In the genomic region with DNA sequence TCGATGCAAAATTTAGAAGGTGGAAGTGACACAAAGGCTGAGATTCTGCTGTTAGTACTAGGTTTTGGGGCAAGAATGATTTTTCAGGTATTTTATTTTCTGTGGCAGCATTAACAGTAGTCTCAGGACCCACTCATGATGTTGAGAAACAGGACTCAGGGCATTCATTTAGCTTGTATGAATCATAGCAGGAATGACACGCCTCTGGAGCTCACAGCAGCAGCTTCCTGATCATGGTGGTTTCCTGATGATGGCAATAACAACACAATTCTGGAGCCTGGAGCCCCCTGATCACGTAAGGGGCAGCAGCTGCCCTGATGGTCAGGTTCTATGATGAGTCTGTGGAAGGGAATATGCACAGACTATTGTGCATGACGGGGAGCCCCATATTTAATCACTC, we compare ENCODE assay signal across 24 cellular contexts. TPM values are rescaled to one million over a fixed set of nuclear protein-coding genes. Genes with fewer than 3 reads are reported as not detected.
A peak's percentile ranks its signal among the peaks of the same experiment; 100 is the strongest.
DNase-seq lines count a peak whose midpoint lies in the region; ATAC-seq and TF ChIP-seq lines count a peak whose summit lies in the region.
"Had no signal": no experiment of that assay in that cellular context is flagged by ENCODE, and none has a peak within 500 bp of the region (broad histone marks: within the 10 kb centered on the region; RNA-seq: fewer than 3 reads in every experiment).

No MANE protein-coding gene starts in this region.

- DNase-seq in NOMO-1 treated with DMSO at 0.1 percent for 48 hours (lab: John Stamatoyannopoulos, UW; ENCODE audit: unreplicated experiment) (peak; percentile 28), NOMO-1 treated with dmso at 0.1 percent for 144 hours (lab: John Stamatoyannopoulos, UW; ENCODE audit: unreplicated experiment) (no peak), NCI-H226 (peak; percentile 50), fibroblast of gingiva (ENCODE audit: low read depth) (peak; percentile 4), gastrocnemius medialis (no peak), cerebellar cortex (ENCODE audit: low spot score) (no peak), DMS53 treated with DMSO at 0.1 percent for 48 hours (lab: John Stamatoyannopoulos, UW; ENCODE audit: unreplicated experiment) (no peak)
- DNase-seq: 8988T; activated naive CD8-positive, alpha-beta T cell treated with anti-CD3 and anti-CD28 coated beads, Interleukin-2, amount 10 ng/mL, durations not matched to agents 7 days and 5 days; caudate nucleus; CD4-positive, CD25-positive, alpha-beta regulatory T cell; DMS79; effector CD4-positive, alpha-beta T cell; NCI-H1092 treated with DMSO at 0.1 percent for 48 hours; NCI-H524; SHP77 treated with DMSO at 0.1 percent for 48 hours; spleen; stimulated activated CD8-positive, alpha-beta memory T cell treated with anti-CD3 and anti-CD28 coated beads, Interleukin-4, amount 100 ng/mL, for 48 hours; T-helper 2 cell had no signal

- no peak overlapping the region for H3K4me3 ChIP-seq in gastrocnemius medialis
- H3K4me3 ChIP-seq: HAP-1, spleen had no signal

- no peak for TF ChIP-seq POLR2A in gastrocnemius medialis (IDR thresholded peaks at IDR 0.05)

- no peaks in the 10 kb centered on the region for H3K4me1 ChIP-seq in gastrocnemius medialis
- H3K4me1 ChIP-seq: HAP-1, spleen had no signal

- H3K27me3 ChIP-seq in gastrocnemius medialis: no peaks in the 10 kb centered on the region
- H3K27me3 ChIP-seq: spleen had no signal

- in situ Hi-C loops in gastrocnemius medialis (cut with MboI; ENCODE audit: low sequenced_read_pairs in 4 of 4): no loop called here

- intact Hi-C loops in gastrocnemius medialis (cut with DNase I; ENCODE audit: low total_unique reads): no loop called here

- H3K9me3 ChIP-seq in gastrocnemius medialis: no peaks in the 10 kb centered on the region
- H3K9me3 ChIP-seq: HAP-1, spleen had no signal

- ATAC-seq in gastrocnemius medialis (no peak), HG02678 (IDR thresholded peaks at IDR 0.05; ENCODE audit: unreplicated experiment) (no peak)
- ATAC-seq: WTC11 had no signal

- TF ChIP-seq CTCF in gastrocnemius medialis (IDR thresholded peaks at IDR 0.05 in 4 of 5, conservative IDR thresholded peaks at IDR 0.05 in 1 of 5): no peak

- no peak overlapping the region for H3K27ac ChIP-seq in gastrocnemius medialis
- H3K27ac ChIP-seq: spleen had no signal

- H3K36me3 ChIP-seq in gastrocnemius medialis: no peaks in the 10 kb centered on the region
- H3K36me3 ChIP-seq: HAP-1, spleen had no signal

RNA-seq across cellular contexts. Expression of a gene that starts 47.0 kb away (rescaled TPM):
- under 1 TPM in 2 of 4 donors, not detected in 2; 0.13 to 0.49 TPM for total RNA-seq in gastrocnemius medialis
- total RNA-seq: kidney epithelial cell, pulmonary artery endothelial cell, WTC11 had no signal

Comparison
In these comparisons a context has a peak if more than half of its experiments do, and no peak if none do; other contexts are left out.
1. DNase-seq: peak in NOMO-1 treated with DMSO at 0.1 percent for 48 hours (single experiment), NCI-H226 (single experiment) and fibroblast of gingiva (single experiment); none in NOMO-1 treated with dmso at 0.1 percent for 144 hours (single experiment), gastrocnemius medialis (0 of 2), cerebellar cortex (single experiment) and DMS53 treated with DMSO at 0.1 percent for 48 hours (single experiment).